ENCODE assay signal across 19 cellular contexts in genomic region chr7:134290286-134290685, GRCh38. TPM values are rescaled to one million over a fixed set of nuclear protein-coding genes. Genes with fewer than 3 reads are reported as not detected.
A peak's percentile ranks its signal among the peaks of the same experiment; 100 is the strongest.
DNase-seq lines count a peak whose midpoint lies in the region; ATAC-seq, FAIRE-seq and TF ChIP-seq lines count a peak whose summit lies in the region.
"Had no signal": no experiment of that assay in that cellular context is flagged by ENCODE, and none has a peak within 500 bp of the region (broad histone marks: within the 10 kb centered on the region; RNA-seq: fewer than 3 reads in every experiment).

No MANE protein-coding gene starts in this region.

- H3K9me3 Mint-ChIP-seq in astrocyte (ENCODE audit: unreplicated experiment) (no peaks in the 10 kb centered on the region), type B pancreatic cell (no peaks in the 10 kb centered on the region)
- H3K9me3 Mint-ChIP-seq: activated naive CD4-positive, alpha-beta T cell treated with anti-CD3 and anti-CD28 coated beads, Interleukin-2, amount 10 ng/mL, durations not matched to agents 7 days and 5 days; H9; IgD-negative memory B cell had no signal

- no peaks in the 10 kb centered on the region for H3K9me3 ChIP-seq in astrocyte (ENCODE audit: insufficient read depth, low read depth, low read length)
- H3K9me3 ChIP-seq: thyroid gland had no signal

- H3K36me3 Mint-ChIP-seq in astrocyte (ENCODE audit: low read depth, unreplicated experiment) (peaks cover 13% of the 10 kb centered on the region), type B pancreatic cell (peaks cover 18% of the 10 kb centered on the region)

- peaks cover 12% of the 10 kb centered on the region for H3K36me3 ChIP-seq in astrocyte (ENCODE audit: insufficient read depth, low read length)

- no peak overlapping the region for H3K9ac ChIP-seq in astrocyte (ENCODE audit: low read length)

- no peaks in the 10 kb centered on the region for H3K27me3 Mint-ChIP-seq in astrocyte (ENCODE audit: low read depth, unreplicated experiment)
- H3K27me3 Mint-ChIP-seq in type B pancreatic cell: peaks cover 6% of the 10 kb centered on the region
- H3K27me3 Mint-ChIP-seq: activated naive CD4-positive, alpha-beta T cell treated with anti-CD3 and anti-CD28 coated beads, Interleukin-2, amount 10 ng/mL, durations not matched to agents 7 days and 5 days; IgD-negative memory B cell had no signal

- H3K79me2 ChIP-seq in astrocyte (ENCODE audit: insufficient read depth, low read length): no peaks in the 10 kb centered on the region

- no peaks in the 10 kb centered on the region for H4K20me1 ChIP-seq in astrocyte (ENCODE audit: insufficient read depth, low read length)

- peaks cover 3% of the 10 kb centered on the region for H3K27me3 ChIP-seq in astrocyte (ENCODE audit: insufficient read depth, low read length)
- H3K27me3 ChIP-seq: cardiac muscle cell, thyroid gland had no signal

- H3K27ac Mint-ChIP-seq in astrocyte (ENCODE audit: unreplicated experiment) (no peak overlapping the region), type B pancreatic cell (peak overlapping the region; percentile 8)
- H3K27ac Mint-ChIP-seq: activated naive CD4-positive, alpha-beta T cell treated with anti-CD3 and anti-CD28 coated beads, Interleukin-2, amount 10 ng/mL, durations not matched to agents 7 days and 5 days; H9 had no signal

- TF ChIP-seq CTCF in astrocyte (IDR thresholded peaks at IDR 0.05; ENCODE audit: insufficient read depth, low read depth, low read length) (no peak), foreskin fibroblast (IDR thresholded peaks at IDR 0.05; ENCODE audit: low read depth, low read length) (no peak), type B pancreatic cell (conservative IDR thresholded peaks at IDR 0.05) (no peak)

- peak; percentile 11 for DNase-seq in HT1080 (ENCODE audit: low read depth)
- peak; percentile 13 for DNase-seq in astrocyte (ENCODE audit: low read depth)
- peak; percentile 30 to 58 for DNase-seq in foreskin fibroblast
- no peak for DNase-seq in type B pancreatic cell (ENCODE audit: extremely low spot score, unreplicated experiment)
- no peak for DNase-seq in GM19240 (ENCODE audit: insufficient read length, low spot score)
- DNase-seq: activated CD4-positive, alpha-beta T cell treated with anti-CD3 and anti-CD28 coated beads, Interleukin-2, amount 50 U/mL, for 1 hour; activated naive CD4-positive, alpha-beta T cell treated with anti-CD3 and anti-CD28 coated beads, Interleukin-2, amount 10 ng/mL, durations not matched to agents 7 days and 5 days; activated T-cell treated with anti-CD3 and anti-CD28 coated beads for 4 hours; H9; kidney; SIG-M5; small intestine; T-helper 9 cell; thyroid gland had no signal

- no peak overlapping the region for H2AFZ ChIP-seq in astrocyte (ENCODE audit: low read depth, low read length)

- H3K4me3 Mint-ChIP-seq in astrocyte (ENCODE audit: unreplicated experiment): no peak overlapping the region
- H3K4me3 Mint-ChIP-seq in type B pancreatic cell: peak overlapping the region; percentile 9
- H3K4me3 Mint-ChIP-seq: activated naive CD4-positive, alpha-beta T cell treated with anti-CD3 and anti-CD28 coated beads, Interleukin-2, amount 10 ng/mL, durations not matched to agents 7 days and 5 days; H9; IgD-negative memory B cell had no signal

- H3K4me1 Mint-ChIP-seq in astrocyte (ENCODE audit: low read depth, unreplicated experiment): peaks cover 4% of the 10 kb centered on the region
- peaks cover 22% of the 10 kb centered on the region for H3K4me1 Mint-ChIP-seq in type B pancreatic cell (ENCODE audit: unreplicated experiment)
- H3K4me1 Mint-ChIP-seq: activated naive CD4-positive, alpha-beta T cell treated with anti-CD3 and anti-CD28 coated beads, Interleukin-2, amount 10 ng/mL, durations not matched to agents 7 days and 5 days had no signal

- no peak for ATAC-seq in GM19023 (IDR thresholded peaks at IDR 0.05; ENCODE audit: unreplicated experiment)
- no peak for ATAC-seq in HG03280 (IDR thresholded peaks at IDR 0.05; ENCODE audit: unreplicated experiment)

- no peak overlapping the region for H3K4me3 ChIP-seq in astrocyte (ENCODE audit: insufficient read depth, low read depth, low read length)
- H3K4me3 ChIP-seq in foreskin fibroblast (ENCODE audit: low read depth in 1 of 2, low read length in 2 of 2): no peak overlapping the region
- H3K4me3 ChIP-seq: cardiac muscle cell, thyroid gland had no signal

- no peak overlapping the region for H3K27ac ChIP-seq in astrocyte (ENCODE audit: low read depth, low read length)
- H3K27ac ChIP-seq: cardiac muscle cell, thyroid gland had no signal

- no peaks in the 10 kb centered on the region for H3K4me1 ChIP-seq in astrocyte (ENCODE audit: insufficient read depth, low read length)
- H3K4me1 ChIP-seq: thyroid gland had no signal

- FAIRE-seq in astrocyte (lab: Jason Lieb, UNC): no peak
- FAIRE-seq: GM12891, kidney, small intestine had no signal

- H3K4me2 ChIP-seq in astrocyte (ENCODE audit: low read length): no peak overlapping the region

RNA-seq across cellular contexts. Expression of gene SLC35B4, which starts 26.4 kb away (rescaled TPM):
- total RNA-seq in HT1080 (2014; rRNA removed; shearing (Covaris generic)): 28.3 and 44.3 TPM in 2 replicates
- polyA plus RNA-seq in HT1080 (2015; cell fraction: cytosol; rRNA removed): 13.9 and 14.2 TPM in 2 replicates
- polyA plus RNA-seq in HT1080 (2015; cell fraction: nucleus; rRNA removed): 26.4 and 27.6 TPM in 2 replicates
- total RNA-seq in astrocyte: 14.3 and 23.2 TPM in 2 replicates
- 9.3 and 25.9 TPM in 2 replicates for total RNA-seq in type B pancreatic cell (ENCODE audit: low replicate concordance)

Comparison
In these comparisons a context has a peak if more than half of its experiments do, and no peak if none do; other contexts are left out.
1. DNase-seq: peak in HT1080 (single experiment), astrocyte (single experiment) and foreskin fibroblast (2 of 2); none in type B pancreatic cell (single experiment) and GM19240 (single experiment).